1 cellular context compared by ENCODE assay signal in genomic region chr11:68998390-68998911, GRCh38.
TF ChIP-seq lines count a peak whose summit lies in the region.

No MANE protein-coding gene starts in this region.

TF ChIP-seq in IMR-90, 13 proteins besides CTCF, POLR2A, EP300 and RAD21:
- TF ChIP-seq MAZ (IDR thresholded peaks at IDR 0.05; ENCODE audit: borderline replicate concordance, low read depth, low read length) (no peak), CHD1 (IDR thresholded peaks at IDR 0.05; ENCODE audit: low read depth, low read length) (no peak), MXI1 (IDR thresholded peaks at IDR 0.05; ENCODE audit: borderline replicate concordance, low read depth, low read length) (no peak), SMC3 (IDR thresholded peaks at IDR 0.05; ENCODE audit: low read depth, low read length) (no peak), RFX5 (IDR thresholded peaks at IDR 0.05; ENCODE audit: low read depth, low read length) (no peak), MAFK (IDR thresholded peaks at IDR 0.05; ENCODE audit: low read depth, low read length) (no peak), CEBPB (IDR thresholded peaks at IDR 0.05; ENCODE audit: low read depth, low read length) (no peak), FOS (IDR thresholded peaks at IDR 0.05; ENCODE audit: low read depth, low read length) (no peak), ELK1 (IDR thresholded peaks at IDR 0.05; ENCODE audit: borderline replicate concordance, low read depth, low read length) (no peak), BHLHE40 (IDR thresholded peaks at IDR 0.05; ENCODE audit: low read depth, low read length) (no peak), RCOR1 (IDR thresholded peaks at IDR 0.05; ENCODE audit: insufficient replicate concordance, low read length) (no peak), NFE2L2 (IDR thresholded peaks at IDR 0.05; ENCODE audit: low read depth, low read length) (no peak), USF2 (IDR thresholded peaks at IDR 0.05; ENCODE audit: low read depth, low read length) (no peak)
